8 cellular contexts compared by ENCODE assay signal in the genomic region with DNA sequence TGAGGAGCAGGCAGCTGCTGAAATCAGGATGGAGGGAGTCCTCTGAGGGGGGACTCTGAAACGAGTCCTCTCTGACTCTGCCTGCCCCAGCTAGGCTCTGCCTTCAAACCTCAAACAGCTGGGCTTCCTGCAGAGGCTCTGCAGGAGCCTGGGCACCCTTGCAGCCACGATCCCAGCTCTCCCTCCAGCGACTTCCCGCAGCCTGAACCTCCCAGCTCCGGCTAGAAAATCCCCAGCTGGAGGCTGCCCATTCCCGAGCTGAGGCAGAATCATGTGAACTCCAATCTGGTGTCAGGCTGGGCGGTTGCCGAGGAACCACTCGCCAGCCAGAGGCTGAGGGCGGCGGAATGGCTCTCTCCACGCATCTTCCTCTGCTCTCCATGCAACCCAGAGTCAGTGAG. TPM values are rescaled to one million over a fixed set of nuclear protein-coding genes. Genes with fewer than 3 reads are reported as not detected.
DNase-seq lines count a peak whose midpoint lies in the region; ATAC-seq lines count a peak whose summit lies in the region.

A gene with protein sequence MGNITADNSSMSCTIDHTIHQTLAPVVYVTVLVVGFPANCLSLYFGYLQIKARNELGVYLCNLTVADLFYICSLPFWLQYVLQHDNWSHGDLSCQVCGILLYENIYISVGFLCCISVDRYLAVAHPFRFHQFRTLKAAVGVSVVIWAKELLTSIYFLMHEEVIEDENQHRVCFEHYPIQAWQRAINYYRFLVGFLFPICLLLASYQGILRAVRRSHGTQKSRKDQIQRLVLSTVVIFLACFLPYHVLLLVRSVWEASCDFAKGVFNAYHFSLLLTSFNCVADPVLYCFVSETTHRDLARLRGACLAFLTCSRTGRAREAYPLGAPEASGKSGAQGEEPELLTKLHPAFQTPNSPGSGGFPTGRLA (minus strand): TSS at position 204 of the 401 bp plus-strand sequence. CDS start 9,654 bp downstream, outside the sequence.

- POLR2A ChIA-PET in activated naive CD8-positive, alpha-beta T cell treated with anti-CD3 and anti-CD28 coated beads, Interleukin-2, amount 10 ng/mL, durations not matched to agents 7 days and 5 days (lab: Charles Lee): interaction anchor here (0.7 to 7.1 kb wide), 22 partner anchors 11 to 623 kb away, joined by 3 to 232 read pairs (median 5); a partner anchor contains a TSS

- H3K9me3 Mint-ChIP-seq in activated naive CD8-positive, alpha-beta T cell treated with anti-CD3 and anti-CD28 coated beads, Interleukin-2, amount 10 ng/mL, durations not matched to agents 7 days and 5 days: no peaks in the 10 kb centered on the region

- H3K4me3 Mint-ChIP-seq in activated naive CD8-positive, alpha-beta T cell treated with anti-CD3 and anti-CD28 coated beads, Interleukin-2, amount 10 ng/mL, durations not matched to agents 7 days and 5 days: peak within 1 kb of the TSS; percentile 88

- peaks cover 78% of the 10 kb centered on the region for H3K4me1 Mint-ChIP-seq in activated naive CD8-positive, alpha-beta T cell treated with anti-CD3 and anti-CD28 coated beads, Interleukin-2, amount 10 ng/mL, durations not matched to agents 7 days and 5 days

- peak within 1 kb of the TSS; percentile 9 for H3K4me3 ChIP-seq in skeletal muscle cell (ENCODE audit: low read depth, low read length)

- peak; percentile 13 for ATAC-seq in activated naive CD8-positive, alpha-beta T cell treated with anti-CD3 and anti-CD28 coated beads, Interleukin-2, amount 10 ng/mL, durations not matched to agents 7 days and 5 days (ENCODE audit: low read depth)
- ATAC-seq in left ventricle myocardium superior (peak; percentile 77), GM19328 (IDR thresholded peaks at IDR 0.05; ENCODE audit: unreplicated experiment) (no peak)

- DNase-seq in EL: peak; percentile 28
- peak; percentile 15 for DNase-seq in NCI-H146 treated with DMSO at 0.1 percent for 48 hours (lab: John Stamatoyannopoulos, UW; ENCODE audit: unreplicated experiment)
- DNase-seq in activated naive CD8-positive, alpha-beta T cell treated with anti-CD3 and anti-CD28 coated beads, Interleukin-2, amount 10 ng/mL, durations not matched to agents 7 days and 5 days: peak; percentile 64
- DNase-seq in left ventricle myocardium superior: peak; percentile 66
- peak; percentile 31 for DNase-seq in skeletal muscle cell (ENCODE audit: low read depth)
- DNase-seq in HT-29 (ENCODE audit: low spot score): no peak
- DNase-seq in 8988T: no peak

- no peaks in the 10 kb centered on the region for H3K27me3 Mint-ChIP-seq in activated naive CD8-positive, alpha-beta T cell treated with anti-CD3 and anti-CD28 coated beads, Interleukin-2, amount 10 ng/mL, durations not matched to agents 7 days and 5 days

- intact Hi-C loops in left ventricle myocardium superior (cut with micrococcal nuclease): no loop called here

- H3K36me3 Mint-ChIP-seq in activated naive CD8-positive, alpha-beta T cell treated with anti-CD3 and anti-CD28 coated beads, Interleukin-2, amount 10 ng/mL, durations not matched to agents 7 days and 5 days: peaks cover 64% of the 10 kb centered on the region

- peak within 1 kb of the TSS; percentile 90 for H3K27ac Mint-ChIP-seq in activated naive CD8-positive, alpha-beta T cell treated with anti-CD3 and anti-CD28 coated beads, Interleukin-2, amount 10 ng/mL, durations not matched to agents 7 days and 5 days

RNA-seq across cellular contexts. Expression of the gene that starts here (rescaled TPM):
- 10 to 100 TPM; 23.0 to 28.0 TPM for total RNA-seq in activated naive CD8-positive, alpha-beta T cell treated with anti-CD3 and anti-CD28 coated beads, Interleukin-2, amount 10 ng/mL, durations not matched to agents 7 days and 5 days
- total RNA-seq in left ventricle myocardium superior: 0.35 TPM
- total RNA-seq in HT-29 (2014; rRNA removed; shearing (Covaris generic)): 0.31 TPM in 1 of 2 replicates, not detected in the other

Comparison
In these comparisons a context has a peak if more than half of its experiments do, and no peak if none do; other contexts are left out.
1. RNA of the gene that starts here (total RNA-seq): 23.0 to 28.0 TPM in activated naive CD8-positive, alpha-beta T cell treated with anti-CD3 and anti-CD28 coated beads, Interleukin-2, amount 10 ng/mL, durations not matched to agents 7 days and 5 days; 0.35 TPM in left ventricle myocardium superior (single experiment) and 0.31 TPM in HT-29; every median in the first group is over 10 times any median in the second.
2. Peak in DNase-seq and ATAC-seq in left ventricle myocardium superior; RNA of the gene not detected or under 1 TPM.
3. DNase-seq: peak in EL (single experiment), NCI-H146 treated with DMSO at 0.1 percent for 48 hours (single experiment), activated naive CD8-positive, alpha-beta T cell treated with anti-CD3 and anti-CD28 coated beads, Interleukin-2, amount 10 ng/mL, durations not matched to agents 7 days and 5 days (single experiment) and skeletal muscle cell (single experiment); none in HT-29 (single experiment) and 8988T (single experiment).